1 cellular context compared by ENCODE assay signal in the genomic region with DNA sequence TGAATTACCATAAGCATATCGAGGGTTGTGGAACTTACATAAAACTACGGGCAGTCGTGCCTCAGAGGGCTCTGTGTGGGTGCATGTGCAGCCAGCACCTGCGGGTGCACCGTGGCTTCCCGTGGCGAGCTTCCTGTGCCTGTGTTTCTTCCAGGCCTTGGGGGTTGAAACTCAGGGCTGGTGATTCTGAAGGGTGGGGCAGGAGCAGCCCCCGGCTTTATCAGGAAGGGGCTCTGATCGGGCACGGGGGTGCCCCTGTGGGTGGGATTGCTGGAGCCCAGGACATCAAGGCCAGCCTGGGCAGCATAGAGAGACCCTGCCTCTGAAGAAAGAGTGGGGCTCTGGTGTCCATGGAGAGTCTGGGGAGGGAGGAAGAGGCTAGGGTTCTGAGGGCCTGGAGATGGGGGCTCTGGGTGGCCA.
TF ChIP-seq lines count a peak whose summit lies in the region.

No MANE protein-coding gene starts in this region.

TF ChIP-seq in HepG2, 621 proteins besides CTCF, POLR2A, EP300 and RAD21:
- TF ChIP-seq, protein P1, sequence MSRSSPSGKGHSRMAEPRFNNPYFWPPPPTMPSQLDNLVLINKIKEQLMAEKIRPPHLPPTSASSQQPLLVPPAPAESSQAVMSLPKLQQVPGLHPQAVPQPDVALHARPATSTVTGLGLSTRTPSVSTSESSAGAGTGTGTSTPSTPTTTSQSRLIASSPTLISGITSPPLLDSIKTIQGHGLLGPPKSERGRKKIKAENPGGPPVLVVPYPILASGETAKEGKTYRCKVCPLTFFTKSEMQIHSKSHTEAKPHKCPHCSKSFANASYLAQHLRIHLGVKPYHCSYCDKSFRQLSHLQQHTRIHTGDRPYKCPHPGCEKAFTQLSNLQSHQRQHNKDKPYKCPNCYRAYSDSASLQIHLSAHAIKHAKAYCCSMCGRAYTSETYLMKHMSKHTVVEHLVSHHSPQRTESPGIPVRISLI (CRISPR knock-in tag; IDR thresholded peaks at IDR 0.05; ENCODE audit: borderline replicate concordance) = no peak
- TF ChIP-seq AGO2 (optimal IDR thresholded peaks at IDR 0.05; ENCODE audit: low read depth, low read length) = peak; percentile 21
TF ChIP-seq in HepG2: peak in this region for 1.
